Comparison of ENCODE assay signal across 8 cellular contexts in the genomic region with DNA sequence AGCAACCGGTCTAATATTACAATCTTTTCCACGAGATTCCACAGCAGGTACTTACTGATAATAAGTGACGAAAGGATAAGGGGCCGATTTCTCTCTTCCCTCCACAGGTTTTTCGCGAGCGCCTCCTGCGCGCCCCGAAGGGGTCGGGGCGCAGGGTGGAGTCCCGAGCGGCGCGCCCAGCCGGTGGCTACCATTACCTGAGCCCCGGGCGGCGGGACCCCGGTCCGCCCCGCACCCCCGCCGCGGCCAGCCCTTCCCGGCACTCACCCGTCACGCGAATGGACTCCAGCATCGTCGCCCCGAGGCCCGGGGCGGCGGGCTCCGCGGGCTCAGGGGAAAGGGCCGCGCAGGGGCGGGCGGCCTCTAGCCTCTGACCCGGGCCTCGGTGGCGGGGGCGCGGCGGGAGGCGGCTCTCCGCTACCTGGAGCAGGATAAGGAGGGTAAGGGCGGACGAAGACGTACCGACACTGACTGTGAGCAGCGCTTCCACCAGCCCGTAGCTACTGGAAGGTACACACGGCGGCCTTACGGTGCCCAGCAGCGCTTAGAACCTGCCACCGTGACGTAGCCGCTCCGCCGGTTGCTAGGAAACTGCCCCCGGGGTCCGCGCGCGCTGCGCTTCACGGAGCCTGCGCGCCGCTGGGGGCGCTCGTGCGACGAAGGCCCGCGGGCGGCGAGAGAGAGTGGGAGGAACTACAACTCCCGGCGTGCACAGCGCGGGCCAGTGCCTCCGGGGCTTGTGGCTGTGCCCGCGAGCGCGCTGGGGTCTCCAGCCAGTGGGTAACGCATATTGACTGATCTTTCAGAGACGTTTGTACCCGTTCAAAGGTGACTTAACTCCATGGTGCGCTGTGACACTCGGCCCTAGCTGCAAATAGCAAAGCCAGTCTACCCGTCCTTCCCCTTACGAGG. TPM values are rescaled to one million over a fixed set of nuclear protein-coding genes. Genes with fewer than 3 reads are reported as not detected.
DNase-seq lines count a peak whose midpoint lies in the region; ATAC-seq and TF ChIP-seq lines count a peak whose summit lies in the region.

No MANE protein-coding gene starts in this region.

- H3K4me1 ChIP-seq in osteoblast (ENCODE audit: insufficient read depth, low read length) (peaks cover 4% of the 10 kb centered on the region), testis (no peaks in the 10 kb centered on the region)

- no peaks in the 10 kb centered on the region for H4K20me1 ChIP-seq in osteoblast (ENCODE audit: insufficient read depth, low read length)

- no peak for TF ChIP-seq POLR2A in NB4 (IDR thresholded peaks at IDR 0.05; ENCODE audit: extremely low read depth, insufficient read length)
- no peak for TF ChIP-seq POLR2A in testis (IDR thresholded peaks at IDR 0.05)

- H3K27me3 ChIP-seq in osteoblast (ENCODE audit: insufficient read depth, low read length) (peaks cover 12% of the 10 kb centered on the region), testis (no peaks in the 10 kb centered on the region)

- CTCF ChIA-PET in GM10248 (lab: Yijun Ruan, JAX), result interaction anchor here (0.6 to 3.8 kb wide), 20 partner anchors 9 to 830 kb away, joined by 3 to 21 read pairs (median 4); no protein-coding TSS in a partner anchor

- H3K4me3 ChIP-seq in NB4 (ENCODE audit: low read depth, low read length) (peak overlapping the region; percentile 68), osteoblast (ENCODE audit: insufficient read depth, low read length) (peak overlapping the region; percentile 80), testis (peak overlapping the region; percentile 72 to 77)

- TF ChIP-seq CTCF in GM10248 (IDR thresholded peaks at IDR 0.05; ENCODE audit: control extremely low read depth, extremely low read depth, low read depth, missing control alignments), result peak; percentile 91
- TF ChIP-seq CTCF in NB4 (IDR thresholded peaks at IDR 0.05; ENCODE audit: low read depth, low read length), result peak; percentile 93
- TF ChIP-seq CTCF in osteoblast (IDR thresholded peaks at IDR 0.05; ENCODE audit: extremely low read depth, low read depth, low read length), result peak; percentile 78
- peak; percentile 78 to 89 (median 80) for TF ChIP-seq CTCF in testis (IDR thresholded peaks at IDR 0.05)

- intact Hi-C loops in head of caudate nucleus (cut with DNase I), result loop anchor here (2.0 kb wide), 1 partner anchor 22 kb away; the partner anchor contains the start of gene ANLN
- intact Hi-C loops in testis (cut with DNase I; ENCODE audit: low total_unique reads), result no loop called here

- H3K36me3 Mint-ChIP-seq in activated naive CD8-positive, alpha-beta T cell, result no peaks in the 10 kb centered on the region

- POLR2A ChIA-PET in GM10248 (lab: Yijun Ruan, JAX), result no interaction called here

- ATAC-seq in HG02610 (IDR thresholded peaks at IDR 0.05; ENCODE audit: unreplicated experiment) (peak; percentile 99), SK-N-SH treated with all-trans-retinoic acid at 6 μM for 48 hours (peak; percentile 97)

- H3K9me3 ChIP-seq in osteoblast (ENCODE audit: low read depth, low read length) (no peaks in the 10 kb centered on the region), testis (no peaks in the 10 kb centered on the region)

- H3K79me2 ChIP-seq in osteoblast (ENCODE audit: insufficient read depth, low read length), result no peaks in the 10 kb centered on the region

- H2AFZ ChIP-seq in osteoblast (ENCODE audit: low read length), result peak overlapping the region; percentile 97

- no peaks in the 10 kb centered on the region for H3K27me3 Mint-ChIP-seq in activated naive CD8-positive, alpha-beta T cell

- H3K4me1 Mint-ChIP-seq in activated naive CD8-positive, alpha-beta T cell (ENCODE audit: low read depth), result peaks cover 9% of the 10 kb centered on the region

- no peaks in the 10 kb centered on the region for H3K36me3 ChIP-seq in osteoblast (ENCODE audit: insufficient read depth, low read length)
- no peaks in the 10 kb centered on the region for H3K36me3 ChIP-seq in testis (ENCODE audit: low read depth, missing control alignments)

- peak overlapping the region; percentile 99 for H3K4me2 ChIP-seq in osteoblast (ENCODE audit: insufficient read depth, low read length)

- H3K4me3 Mint-ChIP-seq in activated naive CD8-positive, alpha-beta T cell, result peak overlapping the region; percentile 93

- 1% methylated on average over 45 to 70 of the region's 99 CpGs for WGBS in testis, 2 donors

- DNase-seq in GM10248 (ENCODE audit: extremely low spot score), result peak; percentile 95
- DNase-seq in NB4 (ENCODE audit: low read depth), result peak; percentile 95
- DNase-seq in head of caudate nucleus, result peak; percentile 77 to 97 (median 92)
- peak; percentile 98 for DNase-seq in osteoblast (ENCODE audit: insufficient read length, low spot score, missing footprints)
- peak; percentile 93 for DNase-seq in testis

- H3K27ac Mint-ChIP-seq in activated naive CD8-positive, alpha-beta T cell, result no peak overlapping the region

- H3K27ac ChIP-seq in osteoblast (ENCODE audit: low read depth, low read length) (peak overlapping the region; percentile 27), testis (peak overlapping the region; percentile 64 to 80)

- H3K9me3 Mint-ChIP-seq in activated naive CD8-positive, alpha-beta T cell (ENCODE audit: low read depth), result no peaks in the 10 kb centered on the region

TF ChIP-seq in SK-N-SH treated with all-trans-retinoic acid at 6 μM for 48 hours, 23 proteins besides CTCF, POLR2A, EP300 and RAD21:
- TF ChIP-seq ZFP3 (CRISPR knock-in tag; IDR thresholded peaks at IDR 0.05) (peak; percentile 64; the same call in 1 of the 2 replicates), ZNF8 (CRISPR knock-in tag; IDR thresholded peaks at IDR 0.05) (0 out of 2 replicates have a peak, but pooled peaks have one; percentile 19), ZNF70 (CRISPR knock-in tag; IDR thresholded peaks at IDR 0.05) (0 out of 2 replicates have a peak, but pooled peaks have one; percentile 35)
- TF ChIP-seq, protein P1, sequence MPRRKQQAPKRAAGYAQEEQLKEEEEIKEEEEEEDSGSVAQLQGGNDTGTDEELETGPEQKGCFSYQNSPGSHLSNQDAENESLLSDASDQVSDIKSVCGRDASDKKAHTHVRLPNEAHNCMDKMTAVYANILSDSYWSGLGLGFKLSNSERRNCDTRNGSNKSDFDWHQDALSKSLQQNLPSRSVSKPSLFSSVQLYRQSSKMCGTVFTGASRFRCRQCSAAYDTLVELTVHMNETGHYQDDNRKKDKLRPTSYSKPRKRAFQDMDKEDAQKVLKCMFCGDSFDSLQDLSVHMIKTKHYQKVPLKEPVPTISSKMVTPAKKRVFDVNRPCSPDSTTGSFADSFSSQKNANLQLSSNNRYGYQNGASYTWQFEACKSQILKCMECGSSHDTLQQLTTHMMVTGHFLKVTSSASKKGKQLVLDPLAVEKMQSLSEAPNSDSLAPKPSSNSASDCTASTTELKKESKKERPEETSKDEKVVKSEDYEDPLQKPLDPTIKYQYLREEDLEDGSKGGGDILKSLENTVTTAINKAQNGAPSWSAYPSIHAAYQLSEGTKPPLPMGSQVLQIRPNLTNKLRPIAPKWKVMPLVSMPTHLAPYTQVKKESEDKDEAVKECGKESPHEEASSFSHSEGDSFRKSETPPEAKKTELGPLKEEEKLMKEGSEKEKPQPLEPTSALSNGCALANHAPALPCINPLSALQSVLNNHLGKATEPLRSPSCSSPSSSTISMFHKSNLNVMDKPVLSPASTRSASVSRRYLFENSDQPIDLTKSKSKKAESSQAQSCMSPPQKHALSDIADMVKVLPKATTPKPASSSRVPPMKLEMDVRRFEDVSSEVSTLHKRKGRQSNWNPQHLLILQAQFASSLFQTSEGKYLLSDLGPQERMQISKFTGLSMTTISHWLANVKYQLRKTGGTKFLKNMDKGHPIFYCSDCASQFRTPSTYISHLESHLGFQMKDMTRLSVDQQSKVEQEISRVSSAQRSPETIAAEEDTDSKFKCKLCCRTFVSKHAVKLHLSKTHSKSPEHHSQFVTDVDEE (CRISPR knock-in tag; IDR thresholded peaks at IDR 0.05), result peak; percentile 68; the same call in 1 of the 2 replicates
- TF ChIP-seq, protein P2, sequence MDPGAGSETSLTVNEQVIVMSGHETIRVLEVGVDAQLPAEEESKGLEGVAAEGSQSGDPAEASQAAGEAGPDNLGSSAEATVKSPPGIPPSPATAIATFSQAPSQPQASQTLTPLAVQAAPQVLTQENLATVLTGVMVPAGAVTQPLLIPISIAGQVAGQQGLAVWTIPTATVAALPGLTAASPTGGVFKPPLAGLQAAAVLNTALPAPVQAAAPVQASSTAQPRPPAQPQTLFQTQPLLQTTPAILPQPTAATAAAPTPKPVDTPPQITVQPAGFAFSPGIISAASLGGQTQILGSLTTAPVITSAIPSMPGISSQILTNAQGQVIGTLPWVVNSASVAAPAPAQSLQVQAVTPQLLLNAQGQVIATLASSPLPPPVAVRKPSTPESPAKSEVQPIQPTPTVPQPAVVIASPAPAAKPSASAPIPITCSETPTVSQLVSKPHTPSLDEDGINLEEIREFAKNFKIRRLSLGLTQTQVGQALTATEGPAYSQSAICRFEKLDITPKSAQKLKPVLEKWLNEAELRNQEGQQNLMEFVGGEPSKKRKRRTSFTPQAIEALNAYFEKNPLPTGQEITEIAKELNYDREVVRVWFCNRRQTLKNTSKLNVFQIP (CRISPR knock-in tag; IDR thresholded peaks at IDR 0.05; ENCODE audit: borderline replicate concordance, low read depth), result no peak

RNA-seq across cellular contexts. Expression of gene ANLN, which starts 22.8 kb away (rescaled TPM):
- 12.7 and 16.8 TPM in 2 replicates for total RNA-seq in osteoblast
- total RNA-seq in testis, result 10 to 100 TPM; 17.3 to 35.5 TPM
- 17.6 TPM for polyA plus RNA-seq in testis (ENCODE audit: insufficient read depth, low read depth, low replicate concordance)

Comparison
In these comparisons a context has a peak if more than half of its experiments do, and no peak if none do; other contexts are left out.
1. Peak in every context shown above with its lines: DNase-seq, ATAC-seq, H3K4me3 ChIP-seq and H3K27ac ChIP-seq.